12 cellular contexts compared by ENCODE assay signal in the genomic region with DNA sequence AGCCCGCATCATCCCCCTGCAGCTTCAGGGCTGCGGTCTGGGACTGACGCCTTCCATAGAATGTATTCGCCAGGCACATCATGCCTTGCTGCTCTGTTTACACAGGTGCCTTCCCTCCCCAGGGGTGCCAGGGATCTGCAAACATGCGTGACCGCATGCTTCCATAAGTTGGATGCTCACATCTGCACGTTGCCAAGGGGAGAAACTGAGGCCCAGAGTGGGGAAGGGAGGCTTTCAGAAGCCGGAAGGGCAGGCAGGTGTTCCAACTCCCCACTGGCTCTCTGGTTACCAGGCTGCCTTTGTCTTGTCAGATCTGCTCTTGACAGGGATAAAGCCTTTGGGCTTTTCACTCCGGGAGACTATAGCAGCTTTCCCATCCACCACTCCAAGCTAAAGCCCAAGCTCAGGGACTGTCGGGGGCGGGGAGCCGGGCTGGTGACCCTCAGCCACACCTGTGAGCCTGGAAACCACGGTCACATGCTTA.
DNase-seq lines count a peak whose midpoint lies in the region; ATAC-seq and TF ChIP-seq lines count a peak whose summit lies in the region.
"Had no signal": no experiment of that assay in that cellular context is flagged by ENCODE, and none has a peak within 500 bp of the region (broad histone marks: within the 10 kb centered on the region; RNA-seq: fewer than 3 reads in every experiment).

No MANE protein-coding gene starts in this region.

- peaks cover 9% of the 10 kb centered on the region for H3K9me3 Mint-ChIP-seq in nephron
- H3K9me3 Mint-ChIP-seq: dendritic cell treated with granulocyte-macrophage colony-stimulating factor and Interleukin-4, amounts not matched to agents 40 ng/mL and 50 ng/mL, for 4 days; HFFc6 had no signal

- ATAC-seq in GM19328 (IDR thresholded peaks at IDR 0.05; ENCODE audit: unreplicated experiment) (no peak), GM21529 (IDR thresholded peaks at IDR 0.05; ENCODE audit: unreplicated experiment) (no peak)

- DNase-seq in DMS79 (lab: John Stamatoyannopoulos, UW): peak; percentile 81
- DNase-seq in NCI-H187 treated with DMSO at 0.1 percent for 48 hours (lab: John Stamatoyannopoulos, UW): peak; percentile 77
- peak; percentile 94 for DNase-seq in NCI-H748 treated with DMSO at 0.1 percent for 48 hours (lab: John Stamatoyannopoulos, UW)
- DNase-seq in central memory CD4-positive, alpha-beta T cell: no peak
- no peak for DNase-seq in stimulated activated CD8-positive, alpha-beta memory T cell treated with anti-CD3 and anti-CD28 coated beads, Interleukin-4, amount 100 ng/mL, for 48 hours
- DNase-seq: activated gamma-delta T cell, HFFc6, pancreas had no signal

- H3K4me1 Mint-ChIP-seq in nephron: peaks cover 37% of the 10 kb centered on the region

- no peak for TF ChIP-seq CTCF in nephron (IDR thresholded peaks at IDR 0.05; ENCODE audit: unreplicated experiment in 3 of 3)

- H3K36me3 Mint-ChIP-seq in nephron (ENCODE audit: low read depth): peaks cover 3% of the 10 kb centered on the region

- no peaks in the 10 kb centered on the region for H3K27me3 Mint-ChIP-seq in nephron (ENCODE audit: low read depth)

- H3K27ac Mint-ChIP-seq in nephron: peak overlapping the region in 2 of 3 experiments; percentile 22 to 32
- H3K27ac Mint-ChIP-seq: dendritic cell treated with granulocyte-macrophage colony-stimulating factor and Interleukin-4, amounts not matched to agents 40 ng/mL and 50 ng/mL, for 4 days; HFFc6 had no signal

- H3K4me3 Mint-ChIP-seq in nephron: no peak overlapping the region
- H3K4me3 Mint-ChIP-seq: dendritic cell treated with granulocyte-macrophage colony-stimulating factor and Interleukin-4, amounts not matched to agents 40 ng/mL and 50 ng/mL, for 4 days; HFFc6 had no signal

Comparison
In these comparisons a context has a peak if more than half of its experiments do, and no peak if none do; other contexts are left out.
1. DNase-seq: peak in DMS79 (single experiment), NCI-H187 treated with DMSO at 0.1 percent for 48 hours (single experiment) and NCI-H748 treated with DMSO at 0.1 percent for 48 hours (single experiment); none in central memory CD4-positive, alpha-beta T cell (single experiment) and stimulated activated CD8-positive, alpha-beta memory T cell treated with anti-CD3 and anti-CD28 coated beads, Interleukin-4, amount 100 ng/mL, for 48 hours (single experiment).